In genomic region chr12:47383942-47384341, GRCh38 we compare ENCODE assay signal across 13 cellular contexts.
DNase-seq lines count a peak whose midpoint lies in the region; TF ChIP-seq lines count a peak whose summit lies in the region.
"Had no signal": no experiment of that assay in that cellular context is flagged by ENCODE, and none has a peak within 500 bp of the region (broad histone marks: within the 10 kb centered on the region; RNA-seq: fewer than 3 reads in every experiment).

No MANE protein-coding gene starts in this region.

- CTCF ChIA-PET in activated naive CD4-positive, alpha-beta T cell treated with anti-CD3 and anti-CD28 coated beads, Interleukin-2, amount 10 ng/mL, durations not matched to agents 7 days and 5 days (lab: Charles Lee): interaction anchor here (1.5 to 6.5 kb wide), 3 partner anchors 9 to 166 kb away, joined by 3 to 28 read pairs (median 4); no protein-coding TSS in a partner anchor

- H3K27ac Mint-ChIP-seq in activated naive CD4-positive, alpha-beta T cell treated with anti-CD3 and anti-CD28 coated beads, Interleukin-2, amount 50 U/mL, for 24 hours: peak overlapping the region; percentile 80
- no peak overlapping the region for H3K27ac Mint-ChIP-seq in activated naive CD4-positive, alpha-beta T cell treated with anti-CD3 and anti-CD28 coated beads, Interleukin-2, amount 10 ng/mL, durations not matched to agents 7 days and 5 days
- peak overlapping the region; percentile 78 for H3K27ac Mint-ChIP-seq in stimulated activated naive CD8-positive, alpha-beta T cell treated with anti-CD3 and anti-CD28 coated beads, Interleukin-15, Interleukin-2, amounts not matched to agents 100 ng/mL and 50 ng/mL, for 24 hours
- H3K27ac Mint-ChIP-seq in nephron progenitor cell: no peak overlapping the region

- no peaks in the 10 kb centered on the region for H3K27me3 Mint-ChIP-seq in activated naive CD4-positive, alpha-beta T cell treated with anti-CD3 and anti-CD28 coated beads, Interleukin-2, amount 50 U/mL, for 24 hours
- H3K27me3 Mint-ChIP-seq in activated naive CD4-positive, alpha-beta T cell treated with anti-CD3 and anti-CD28 coated beads, Interleukin-2, amount 10 ng/mL, durations not matched to agents 7 days and 5 days: no peaks in the 10 kb centered on the region
- no peaks in the 10 kb centered on the region for H3K27me3 Mint-ChIP-seq in stimulated activated naive CD8-positive, alpha-beta T cell treated with anti-CD3 and anti-CD28 coated beads, Interleukin-15, Interleukin-2, amounts not matched to agents 100 ng/mL and 50 ng/mL, for 24 hours
- no peaks in the 10 kb centered on the region for H3K27me3 Mint-ChIP-seq in nephron progenitor cell (ENCODE audit: low read depth, poor library complexity)
- H3K27me3 Mint-ChIP-seq: naive B cell had no signal

- TF ChIP-seq CTCF in SU-DHL-6 (IDR thresholded peaks at IDR 0.05; ENCODE audit: insufficient read depth, low read length, poor library complexity, severe bottlenecking) (no peak), nephron progenitor cell (IDR thresholded peaks at IDR 0.05) (no peak)

- H3K4me1 Mint-ChIP-seq in activated naive CD4-positive, alpha-beta T cell treated with anti-CD3 and anti-CD28 coated beads, Interleukin-2, amount 50 U/mL, for 24 hours: peaks cover 84% of the 10 kb centered on the region
- peaks cover 68% of the 10 kb centered on the region for H3K4me1 Mint-ChIP-seq in activated naive CD4-positive, alpha-beta T cell treated with anti-CD3 and anti-CD28 coated beads, Interleukin-2, amount 10 ng/mL, durations not matched to agents 7 days and 5 days
- peaks cover 80% of the 10 kb centered on the region for H3K4me1 Mint-ChIP-seq in stimulated activated naive CD8-positive, alpha-beta T cell treated with anti-CD3 and anti-CD28 coated beads, Interleukin-15, Interleukin-2, amounts not matched to agents 100 ng/mL and 50 ng/mL, for 24 hours (ENCODE audit: low read depth)
- H3K4me1 Mint-ChIP-seq in nephron progenitor cell: peaks cover 23% of the 10 kb centered on the region

- no peak overlapping the region for H2AFZ ChIP-seq in SU-DHL-6 (ENCODE audit: low read depth, low read length, severe bottlenecking)

- no peaks in the 10 kb centered on the region for H3K9me2 ChIP-seq in SU-DHL-6 (replicated peaks; ENCODE audit: insufficient read depth, low read length)

- H3K9me3 Mint-ChIP-seq in activated naive CD4-positive, alpha-beta T cell treated with anti-CD3 and anti-CD28 coated beads, Interleukin-2, amount 50 U/mL, for 24 hours: peaks cover 10% of the 10 kb centered on the region
- H3K9me3 Mint-ChIP-seq in activated naive CD4-positive, alpha-beta T cell treated with anti-CD3 and anti-CD28 coated beads, Interleukin-2, amount 10 ng/mL, durations not matched to agents 7 days and 5 days: peaks cover 4% of the 10 kb centered on the region
- H3K9me3 Mint-ChIP-seq in stimulated activated naive CD8-positive, alpha-beta T cell treated with anti-CD3 and anti-CD28 coated beads, Interleukin-15, Interleukin-2, amounts not matched to agents 100 ng/mL and 50 ng/mL, for 24 hours: peaks cover 10% of the 10 kb centered on the region
- peaks cover 8% of the 10 kb centered on the region for H3K9me3 Mint-ChIP-seq in nephron progenitor cell

- H3K27ac ChIP-seq in SU-DHL-6 (ENCODE audit: low read depth, low read length): peak overlapping the region; percentile 67
- H3K27ac ChIP-seq: vagina had no signal

- H3K4me3 Mint-ChIP-seq in activated naive CD4-positive, alpha-beta T cell treated with anti-CD3 and anti-CD28 coated beads, Interleukin-2, amount 50 U/mL, for 24 hours: peak overlapping the region; percentile 53
- H3K4me3 Mint-ChIP-seq in activated naive CD4-positive, alpha-beta T cell treated with anti-CD3 and anti-CD28 coated beads, Interleukin-2, amount 10 ng/mL, durations not matched to agents 7 days and 5 days: no peak overlapping the region
- H3K4me3 Mint-ChIP-seq in stimulated activated naive CD8-positive, alpha-beta T cell treated with anti-CD3 and anti-CD28 coated beads, Interleukin-15, Interleukin-2, amounts not matched to agents 100 ng/mL and 50 ng/mL, for 24 hours: peak overlapping the region; percentile 0
- H3K4me3 Mint-ChIP-seq in nephron progenitor cell: no peak overlapping the region

- H3K36me3 ChIP-seq in SU-DHL-6 (ENCODE audit: low read length): no peaks in the 10 kb centered on the region
- H3K36me3 ChIP-seq: vagina had no signal

- H3K9me3 ChIP-seq in SU-DHL-6 (ENCODE audit: insufficient read depth, low read length): no peaks in the 10 kb centered on the region
- H3K9me3 ChIP-seq: vagina had no signal

- no peaks in the 10 kb centered on the region for H3K79me2 ChIP-seq in SU-DHL-6 (ENCODE audit: insufficient read depth, low read length)

- H3K9ac ChIP-seq in SU-DHL-6 (ENCODE audit: low read length): peak overlapping the region; percentile 7; the same call in 1 of the 2 replicates

- no peak overlapping the region for H3K4me3 ChIP-seq in SU-DHL-6 (ENCODE audit: insufficient read depth, low read length, poor library complexity, severe bottlenecking)
- H3K4me3 ChIP-seq: vagina had no signal

- H3K36me3 Mint-ChIP-seq in activated naive CD4-positive, alpha-beta T cell treated with anti-CD3 and anti-CD28 coated beads, Interleukin-2, amount 50 U/mL, for 24 hours: peaks cover 4% of the 10 kb centered on the region
- peaks cover 8% of the 10 kb centered on the region for H3K36me3 Mint-ChIP-seq in activated naive CD4-positive, alpha-beta T cell treated with anti-CD3 and anti-CD28 coated beads, Interleukin-2, amount 10 ng/mL, durations not matched to agents 7 days and 5 days
- H3K36me3 Mint-ChIP-seq in stimulated activated naive CD8-positive, alpha-beta T cell treated with anti-CD3 and anti-CD28 coated beads, Interleukin-15, Interleukin-2, amounts not matched to agents 100 ng/mL and 50 ng/mL, for 24 hours (ENCODE audit: low read depth): peaks cover 40% of the 10 kb centered on the region
- no peaks in the 10 kb centered on the region for H3K36me3 Mint-ChIP-seq in nephron progenitor cell (ENCODE audit: low read depth)
- H3K36me3 Mint-ChIP-seq: naive B cell had no signal

- H3F3A ChIP-seq in SU-DHL-6 (ENCODE audit: insufficient read depth): 0 out of 2 replicates have a peak, but pooled peaks cover 4% of the 10 kb centered on the region

- no peaks in the 10 kb centered on the region for H4K20me1 ChIP-seq in SU-DHL-6 (ENCODE audit: low read depth, low read length)

- peak overlapping the region; percentile 32 for H3K4me2 ChIP-seq in SU-DHL-6 (ENCODE audit: low read depth, low read length, poor library complexity, severe bottlenecking)

- no peaks in the 10 kb centered on the region for H3K27me3 ChIP-seq in SU-DHL-6 (ENCODE audit: low read length)
- H3K27me3 ChIP-seq: vagina had no signal

- no peak for DNase-seq in activated naive CD4-positive, alpha-beta T cell treated with anti-CD3 and anti-CD28 coated beads, Interleukin-2, amount 10 ng/mL, durations not matched to agents 7 days and 5 days
- DNase-seq in fibroblast of peridontal ligament (ENCODE audit: extremely low read depth): peak; percentile 36
- DNase-seq in nephron progenitor cell: no peak
- no peak for DNase-seq in effector CD4-positive, alpha-beta T cell
- no peak for DNase-seq in MV-4-11 (lab: John Stamatoyannopoulos, UW)
- DNase-seq: activated CD8-positive, alpha-beta memory T cell treated with anti-CD3 and anti-CD28 coated beads, Interleukin-2, amount 50 U/mL, for 4 hours; cerebellar nuclear complex; naive B cell; NCI-H2107 had no signal

Comparison
In these comparisons a context has a peak if more than half of its experiments do, and no peak if none do; other contexts are left out.
1. H3K27ac Mint-ChIP-seq: peak in activated naive CD4-positive, alpha-beta T cell treated with anti-CD3 and anti-CD28 coated beads, Interleukin-2, amount 50 U/mL, for 24 hours (single experiment) and stimulated activated naive CD8-positive, alpha-beta T cell treated with anti-CD3 and anti-CD28 coated beads, Interleukin-15, Interleukin-2, amounts not matched to agents 100 ng/mL and 50 ng/mL, for 24 hours (single experiment); none in activated naive CD4-positive, alpha-beta T cell treated with anti-CD3 and anti-CD28 coated beads, Interleukin-2, amount 10 ng/mL, durations not matched to agents 7 days and 5 days (single experiment) and nephron progenitor cell (single experiment).
2. H3K4me3 Mint-ChIP-seq: peak in activated naive CD4-positive, alpha-beta T cell treated with anti-CD3 and anti-CD28 coated beads, Interleukin-2, amount 50 U/mL, for 24 hours (single experiment) and stimulated activated naive CD8-positive, alpha-beta T cell treated with anti-CD3 and anti-CD28 coated beads, Interleukin-15, Interleukin-2, amounts not matched to agents 100 ng/mL and 50 ng/mL, for 24 hours (single experiment); none in activated naive CD4-positive, alpha-beta T cell treated with anti-CD3 and anti-CD28 coated beads, Interleukin-2, amount 10 ng/mL, durations not matched to agents 7 days and 5 days (single experiment) and nephron progenitor cell (single experiment).